ENCODE assay signal across 31 cellular contexts in the genomic region with DNA sequence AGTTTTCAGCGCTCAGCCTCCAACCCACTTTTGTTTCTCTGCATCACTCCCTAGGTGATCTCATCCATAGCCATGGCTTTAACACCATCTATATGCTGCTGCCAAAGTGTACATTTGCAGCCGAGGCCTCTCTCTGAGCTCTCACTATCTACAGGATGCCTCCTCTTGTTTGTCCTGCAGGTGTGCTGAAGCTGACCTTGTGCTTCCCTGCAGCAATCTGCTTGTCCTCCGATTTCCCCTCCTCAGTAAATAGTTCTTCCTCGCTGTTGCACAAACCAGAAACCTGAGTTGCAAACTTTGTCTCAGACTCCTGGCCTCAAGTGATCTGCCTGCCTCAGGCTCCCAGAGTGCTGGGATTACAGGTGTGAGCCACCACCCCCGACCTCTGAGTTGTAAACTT.
"Had no signal": no experiment of that assay in that cellular context is flagged by ENCODE, and none has a peak within 500 bp of the region (broad histone marks: within the 10 kb centered on the region; RNA-seq: fewer than 3 reads in every experiment).

No MANE protein-coding gene starts in this region.

- H3K9me3 ChIP-seq: SJSA1, SK-N-SH had no signal

- H3K9me3 Mint-ChIP-seq: activated CD4-positive, alpha-beta T cell treated with anti-CD3 and anti-CD28 coated beads, Interleukin-2, amount 10 ng/mL, durations not matched to agents 7 days and 5 days; activated naive CD4-positive, alpha-beta T cell treated with anti-CD3 and anti-CD28 coated beads, Interleukin-2, amount 10 ng/mL, durations not matched to agents 7 days and 5 days; activated naive CD8-positive, alpha-beta T cell treated with anti-CD3 and anti-CD28 coated beads, Interleukin-2, amount 50 U/mL, for 24 hours; brain; T-helper 1 cell treated with Interleukin-12 subunit alpha and Interleukin-12 subunit beta and Interleukin-4 antibody, amounts not matched to agents 30 μg/mL and 1 μg/mL, for 36 hours; T-helper 2 cell treated with Interferon-gamma antibody and Interleukin-4, amounts not matched to agents 5 μg/mL and 100 μg/mL, for 36 hours; WTC11 had no signal

- DNase-seq: activated CD4-positive, alpha-beta T cell treated with anti-CD3 and anti-CD28 coated beads for 36 hours; activated CD4-positive, alpha-beta T cell treated with anti-CD3 and anti-CD28 coated beads, Interleukin-2, amount 10 ng/mL, durations not matched to agents 7 days and 5 days; activated CD4-positive, alpha-beta T cell treated with anti-CD3 and anti-CD28 coated beads, Interleukin-2, amount 50 U/mL, for 48 hours; activated CD8-positive, alpha-beta memory T cell treated with anti-CD3 and anti-CD28 coated beads, Interleukin-2, amount 50 U/mL, for 48 hours; activated CD8-positive, alpha-beta T cell treated with anti-CD3 and anti-CD28 coated beads, Interleukin-2, amount 10 ng/mL, durations not matched to agents 7 days and 5 days; activated effector memory CD4-positive, alpha-beta T cell treated with Interleukin-2 at 50 U/mL for 16 hours; activated naive CD4-positive, alpha-beta T cell treated with anti-CD3 and anti-CD28 coated beads, Interleukin-2, amount 10 ng/mL, durations not matched to agents 7 days and 5 days; activated naive CD8-positive, alpha-beta T cell treated with anti-CD3 and anti-CD28 coated beads, Interleukin-2, amount 50 U/mL, for 24 hours; activated T-cell treated with anti-CD3 and anti-CD28 coated beads, Interleukin-2, amount 50 U/mL, for 48 hours; anterior cingulate cortex; caudate nucleus; NCI-H1105; NCI-H1417 treated with DMSO at 0.1 percent for 48 hours; NCI-H187 treated with DMSO at 0.1 percent for 48 hours; NCI-H2081 treated with DMSO at 0.1 percent for 48 hours; NCI-H226; NCI-H524 treated with DMSO at 0.1 percent for 48 hours; NCI-H748 treated with DMSO at 0.1 percent for 48 hours; SHP77 treated with DMSO at 0.1 percent for 48 hours; SK-N-SH had no signal

- H3K4me2 ChIP-seq: SK-N-SH had no signal

- H3K9ac ChIP-seq: SK-N-SH had no signal

- H3K4me3 Mint-ChIP-seq: activated CD4-positive, alpha-beta T cell treated with anti-CD3 and anti-CD28 coated beads for 36 hours; activated CD4-positive, alpha-beta T cell treated with anti-CD3 and anti-CD28 coated beads, Interleukin-2, amount 10 ng/mL, durations not matched to agents 7 days and 5 days; activated CD8-positive, alpha-beta T cell treated with anti-CD3 and anti-CD28 coated beads, Interleukin-2, amount 10 ng/mL, durations not matched to agents 7 days and 5 days; activated naive CD4-positive, alpha-beta T cell treated with anti-CD3 and anti-CD28 coated beads, Interleukin-2, amount 10 ng/mL, durations not matched to agents 7 days and 5 days; activated naive CD8-positive, alpha-beta T cell; activated naive CD8-positive, alpha-beta T cell treated with anti-CD3 and anti-CD28 coated beads, Interleukin-2, amount 50 U/mL, for 24 hours; brain; T-helper 1 cell treated with Interleukin-12 subunit alpha and Interleukin-12 subunit beta and Interleukin-4 antibody, amounts not matched to agents 30 μg/mL and 1 μg/mL, for 36 hours; T-helper 2 cell treated with Interferon-gamma antibody and Interleukin-4, amounts not matched to agents 5 μg/mL and 100 μg/mL, for 36 hours; WTC11 had no signal

- H3K9me2 ChIP-seq: SK-N-SH had no signal

- H3K27me3 ChIP-seq: SJSA1 had no signal

- FAIRE-seq: bronchial epithelial cell, colon, TTC549 had no signal

- H3K4me3 ChIP-seq: SJSA1 had no signal

- H3K27ac ChIP-seq: SJSA1 had no signal

- H3K36me3 Mint-ChIP-seq: activated naive CD4-positive, alpha-beta T cell treated with anti-CD3 and anti-CD28 coated beads, Interleukin-2, amount 10 ng/mL, durations not matched to agents 7 days and 5 days; activated naive CD8-positive, alpha-beta T cell; brain; WTC11 had no signal

- ATAC-seq: activated CD4-positive, alpha-beta T cell treated with anti-CD3 and anti-CD28 coated beads for 36 hours; activated CD4-positive, CD25-positive, alpha-beta regulatory T cell treated with anti-CD3 and anti-CD28 coated beads, Interleukin-2, amount 50 U/mL, for 24 hours; activated CD8-positive, alpha-beta T cell treated with anti-CD3 and anti-CD28 coated beads, Interleukin-2, amount 10 ng/mL, durations not matched to agents 7 days and 5 days; activated naive CD8-positive, alpha-beta T cell treated with anti-CD3 and anti-CD28 coated beads, Interleukin-2, amount 50 U/mL, for 24 hours; Panc1; WTC11 had no signal

- H3K27me3 Mint-ChIP-seq: activated naive CD4-positive, alpha-beta T cell treated with anti-CD3 and anti-CD28 coated beads, Interleukin-2, amount 10 ng/mL, durations not matched to agents 7 days and 5 days; activated naive CD8-positive, alpha-beta T cell had no signal

- H3K27ac Mint-ChIP-seq: activated CD4-positive, alpha-beta T cell treated with anti-CD3 and anti-CD28 coated beads for 36 hours; activated CD4-positive, alpha-beta T cell treated with anti-CD3 and anti-CD28 coated beads, Interleukin-2, amount 10 ng/mL, durations not matched to agents 7 days and 5 days; activated CD8-positive, alpha-beta T cell treated with anti-CD3 and anti-CD28 coated beads, Interleukin-2, amount 10 ng/mL, durations not matched to agents 7 days and 5 days; activated naive CD4-positive, alpha-beta T cell treated with anti-CD3 and anti-CD28 coated beads, Interleukin-2, amount 10 ng/mL, durations not matched to agents 7 days and 5 days; activated naive CD8-positive, alpha-beta T cell; activated naive CD8-positive, alpha-beta T cell treated with anti-CD3 and anti-CD28 coated beads, Interleukin-2, amount 50 U/mL, for 24 hours; brain; T-helper 1 cell treated with Interleukin-12 subunit alpha and Interleukin-12 subunit beta and Interleukin-4 antibody, amounts not matched to agents 30 μg/mL and 1 μg/mL, for 36 hours; T-helper 2 cell treated with Interferon-gamma antibody and Interleukin-4, amounts not matched to agents 5 μg/mL and 100 μg/mL, for 36 hours; WTC11 had no signal
